26 cellular contexts compared by ENCODE assay signal in the genomic region with DNA sequence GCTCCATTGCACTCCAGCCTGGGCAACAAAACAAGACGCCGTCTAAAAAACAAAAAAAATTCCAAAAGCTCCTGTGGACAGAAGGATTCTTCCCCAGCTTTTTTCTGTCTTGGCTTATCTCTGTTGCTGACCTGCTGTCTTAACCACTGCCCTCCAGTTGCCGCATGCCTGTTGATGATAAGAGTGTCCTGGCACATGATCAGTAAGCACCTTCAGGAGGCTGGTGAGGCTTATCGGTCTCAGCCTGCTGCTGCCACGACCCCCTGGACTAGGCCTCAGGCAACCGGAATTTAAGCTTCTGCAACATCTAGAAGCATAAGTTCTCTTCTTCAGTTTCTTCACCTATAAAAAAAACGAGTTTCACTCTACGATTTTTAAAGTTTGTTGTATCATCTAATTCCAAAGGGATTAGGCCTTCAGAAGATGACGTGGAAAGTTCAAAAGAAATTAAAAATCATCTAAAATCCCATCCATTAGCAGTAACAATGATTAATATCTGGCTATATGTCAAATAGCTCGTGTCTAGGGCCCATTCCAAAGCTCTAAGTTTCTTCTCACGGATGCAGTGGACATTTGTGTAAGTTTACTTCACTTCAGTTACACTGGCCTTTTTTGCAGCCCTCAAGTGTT. TPM values are rescaled to one million over a fixed set of nuclear protein-coding genes. Genes with fewer than 3 reads are reported as not detected.
DNase-seq lines count a peak whose midpoint lies in the region; ATAC-seq, FAIRE-seq and TF ChIP-seq lines count a peak whose summit lies in the region.
"Had no signal": no experiment of that assay in that cellular context is flagged by ENCODE, and none has a peak within 500 bp of the region (broad histone marks: within the 10 kb centered on the region; RNA-seq: fewer than 3 reads in every experiment).

No MANE protein-coding gene starts in this region.

- H3K79me2 ChIP-seq in H1 (ENCODE audit: control insufficient read depth in 1 of 2, insufficient read depth in 2 of 2, low read length in 2 of 2) = no peaks in the 10 kb centered on the region
- H3K79me2 ChIP-seq in mesendoderm (ENCODE audit: control insufficient read depth, insufficient read depth, low read length) = no peaks in the 10 kb centered on the region

- no peaks in the 10 kb centered on the region for H4K20me1 ChIP-seq in H1 (replicated peaks in 1 of 2; ENCODE audit: control insufficient read depth in 1 of 2, insufficient read depth in 2 of 2, low read length in 2 of 2)

- H3K14ac ChIP-seq in H1 (ENCODE audit: insufficient read length) = no peak overlapping the region

- H4K8ac ChIP-seq in H1 (ENCODE audit: extremely low read depth, insufficient read depth, low read length) (no peak overlapping the region; the same call in 1 of the 2 replicates), mesendoderm (ENCODE audit: low read depth, low read length) (no peak overlapping the region)

- in situ Hi-C loops in brain microvascular endothelial cell (cut with HindIII; ENCODE audit: low pct_ligation_motif_present, low sequenced_read_pairs) = no loop called here

- no peak overlapping the region for H3K4ac ChIP-seq in H1 (replicated peaks; ENCODE audit: insufficient read length, low read depth, low read length)
- no peak overlapping the region for H3K4ac ChIP-seq in mesendoderm (ENCODE audit: low read depth, low read length)

- H3K27ac Mint-ChIP-seq in T-helper 17 cell = peak overlapping the region; percentile 8
- H3K27ac Mint-ChIP-seq: activated CD4-positive, alpha-beta memory T cell treated with anti-CD3 and anti-CD28 coated beads for 36 hours; CD14-positive monocyte had no signal

- POLR2A ChIA-PET in H1 (lab: Charles Lee; ENCODE audit: partially characterized antibody) = interaction anchor here (0.9 to 1.5 kb wide), 5 partner anchors 19 to 112 kb away, joined by 3 to 4 read pairs (median 3); no protein-coding TSS in a partner anchor

- no peak overlapping the region for H3K27ac ChIP-seq in H1 (ENCODE audit: low read depth, low read length)
- H3K27ac ChIP-seq in mesendoderm (ENCODE audit: low read depth, low read length) = no peak overlapping the region
- H3K27ac ChIP-seq in uterus = no peak overlapping the region
- H3K27ac ChIP-seq in brain microvascular endothelial cell = no peak overlapping the region
- H3K27ac ChIP-seq: gastrocnemius medialis, right atrium auricular region, upper lobe of right lung had no signal

- no peak overlapping the region for H2AK5ac ChIP-seq in H1 (ENCODE audit: low read depth, low read length)
- no peak overlapping the region for H2AK5ac ChIP-seq in mesendoderm (ENCODE audit: low read length)

- H2BK12ac ChIP-seq in H1 (ENCODE audit: low read depth, low read length) = peak overlapping the region; percentile 11; the same call in 1 of the 2 replicates

- TF ChIP-seq CTCF in H1 (IDR thresholded peaks at IDR 0.05; ENCODE audit: control extremely low read depth in 1 of 3, insufficient read depth in 1 of 3, low read depth in 1 of 3, low read length in 3 of 3) (no peak), uterus (IDR thresholded peaks at IDR 0.05) (no peak), brain microvascular endothelial cell (IDR thresholded peaks at IDR 0.05; ENCODE audit: low read depth, low read length, missing control alignments) (no peak)

- H3K4me3 ChIP-seq in H1 (ENCODE audit: extremely low read depth in 1 of 4, insufficient read depth in 2 of 4, low read depth in 3 of 4, low read length in 4 of 4) (no peak overlapping the region), mesendoderm (ENCODE audit: low read length) (no peak overlapping the region), uterus (no peak overlapping the region), brain microvascular endothelial cell (ENCODE audit: low read depth, low read length) (no peak overlapping the region)
- H3K4me3 ChIP-seq: gastrocnemius medialis, ovary, right atrium auricular region, upper lobe of right lung had no signal

- H3K9ac ChIP-seq in H1 (replicated peaks in 1 of 4; ENCODE audit: extremely low read depth in 1 of 4, low read depth in 3 of 4, low read length in 3 of 4) = no peak overlapping the region
- H3K9ac ChIP-seq in mesendoderm (ENCODE audit: low read length) = no peak overlapping the region

- H3K4me1 ChIP-seq in H1 (replicated peaks in 1 of 4; ENCODE audit: control insufficient read depth in 3 of 4, insufficient read depth in 4 of 4, low read length in 3 of 4) (peaks cover 0 to 4% (median 2%) of the 10 kb centered on the region in 4 experiments; a peak in 4 of 7 replicates), mesendoderm (ENCODE audit: control insufficient read depth, low read depth, low read length) (no peaks in the 10 kb centered on the region), uterus (no peaks in the 10 kb centered on the region)
- H3K4me1 ChIP-seq: gastrocnemius medialis, upper lobe of right lung had no signal

- H4K91ac ChIP-seq in H1 (replicated peaks; ENCODE audit: insufficient read length, low read length) = peak overlapping the region; percentile 68

- TF ChIP-seq POLR2A in H1 (IDR thresholded peaks at IDR 0.05; ENCODE audit: control extremely low read depth in 1 of 2, low read depth in 2 of 2, low read length in 2 of 2) (no peak), uterus (IDR thresholded peaks at IDR 0.05) (no peak)

- no peak for TF ChIP-seq EP300 in H1 (IDR thresholded peaks at IDR 0.05; ENCODE audit: borderline replicate concordance in 1 of 2, low read depth in 2 of 2, low read length in 2 of 2)

- no peaks in the 10 kb centered on the region for H3K36me3 Mint-ChIP-seq in T-helper 17 cell (ENCODE audit: low read depth)

- DNase-seq in ELF-1 (ENCODE audit: low read depth, low spot score) (peak; percentile 71), T-helper 17 cell (no peak), H1 (ENCODE audit: low read depth in 1 of 2, low spot score in 2 of 2) (no peak), mesendoderm (peak; percentile 89), uterus (no peak), brain microvascular endothelial cell (no peak)
- DNase-seq: activated CD4-positive, alpha-beta memory T cell treated with anti-CD3 and anti-CD28 coated beads for 36 hours; activated gamma-delta T cell treated with Interleukin-2 at 50 U/mL for 16 hours; activated T-cell treated with anti-CD3 and anti-CD28 coated beads for 4 hours; amygdala; central memory CD4-positive, alpha-beta T cell; gastrocnemius medialis; HCEC 1CT; MM.1S; naive B cell; NCI-H1417 treated with DMSO at 0.1 percent for 48 hours; NCI-H524; T-helper 2 cell; upper lobe of right lung had no signal

- H3K18ac ChIP-seq in H1 (ENCODE audit: extremely low read depth, low read length) = 0 out of 2 replicates have a peak overlapping the region, but pooled peaks have one; percentile 2
- peak overlapping the region; percentile 75 for H3K18ac ChIP-seq in mesendoderm (ENCODE audit: low read length)

- no peak overlapping the region for H2BK5ac ChIP-seq in H1 (ENCODE audit: low read depth, low read length)
- H2BK5ac ChIP-seq in mesendoderm (ENCODE audit: low read length) = no peak overlapping the region

- no peak overlapping the region for H3K56ac ChIP-seq in H1 (replicated peaks; ENCODE audit: insufficient read length, low read depth, low read length)
- no peak overlapping the region for H3K56ac ChIP-seq in mesendoderm (ENCODE audit: low read length)

- peak; percentile 28 for FAIRE-seq in H1 (lab: Jason Lieb, UNC)
- FAIRE-seq: G401.6, GM18507, RCC 7860 had no signal

- H3K79me1 ChIP-seq in H1 (ENCODE audit: low read depth, low read length) = no peaks in the 10 kb centered on the region
- no peaks in the 10 kb centered on the region for H3K79me1 ChIP-seq in mesendoderm (ENCODE audit: low read length)

- H2BK15ac ChIP-seq in H1 (ENCODE audit: low read length) = no peak overlapping the region
- H2BK15ac ChIP-seq in mesendoderm (replicated peaks; ENCODE audit: low read depth) = no peak overlapping the region

- no peak overlapping the region for H2AFZ ChIP-seq in H1 (ENCODE audit: low read length)

- no peaks in the 10 kb centered on the region for H3K23me2 ChIP-seq in H1 (ENCODE audit: low read depth, low read length)

- H3K4me1 Mint-ChIP-seq in T-helper 17 cell = peaks cover 4% of the 10 kb centered on the region
- H3K4me1 Mint-ChIP-seq: CD14-positive monocyte had no signal

- no peaks in the 10 kb centered on the region for H3K27me3 Mint-ChIP-seq in T-helper 17 cell
- H3K27me3 Mint-ChIP-seq: activated CD4-positive, alpha-beta memory T cell treated with anti-CD3 and anti-CD28 coated beads for 36 hours; naive B cell had no signal

- H2BK20ac ChIP-seq in H1 (ENCODE audit: low read length) = peak overlapping the region; percentile 25; the same call in 1 of the 2 replicates

- CTCF ChIA-PET in H1 (lab: Charles Lee; ENCODE audit: partially characterized antibody) = interaction anchor here (0.9 to 1.6 kb wide), 3 partner anchors 8 to 306 kb away, joined by 4 to 5 read pairs (median 4); no protein-coding TSS in a partner anchor

- intact Hi-C loops in uterus (cut with DNase I; ENCODE audit: low total_unique reads) = no loop called here

- WGBS in H1 (ENCODE audit: extremely low coverage in 1 of 2, insufficient coverage in 1 of 2, insufficient read length in 1 of 2, insufficient replicate concordance in 2 of 2, low coverage in 1 of 2, low lambda C conversion rate in 2 of 2, missing lambda C conversion rate in 1 of 2), 2 experiments = 89% methylated on average over 11 of the region's 11 CpGs; no CpG with 5 or more reads in 1 of the 2 experiments
- WGBS in mesendoderm (ENCODE audit: extremely low coverage, insufficient coverage, low lambda C conversion rate) = no CpG with 5 or more reads among the region's 11 CpGs

- H3K9me3 ChIP-seq in T-helper 17 cell (ENCODE audit: control insufficient read depth, low read length, poor library complexity, severe bottlenecking) (no peaks in the 10 kb centered on the region), H1 (ENCODE audit: insufficient read depth in 2 of 2, low read depth in 1 of 2, low read length in 1 of 2) (no peaks in the 10 kb centered on the region), uterus (no peaks in the 10 kb centered on the region)
- H3K9me3 ChIP-seq: gastrocnemius medialis, ovary, right atrium auricular region, upper lobe of right lung had no signal

- ATAC-seq in T-helper 17 cell (no peak), GM19395 (IDR thresholded peaks at IDR 0.05; ENCODE audit: unreplicated experiment) (no peak)
- ATAC-seq: gastrocnemius medialis, upper lobe of right lung had no signal

- H3K4me3 Mint-ChIP-seq in T-helper 17 cell = no peak overlapping the region
- H3K4me3 Mint-ChIP-seq: activated CD4-positive, alpha-beta memory T cell treated with anti-CD3 and anti-CD28 coated beads for 36 hours; CD14-positive monocyte; naive B cell had no signal

- H3K4me2 ChIP-seq in H1 (ENCODE audit: insufficient read depth in 1 of 2, low read depth in 2 of 2, low read length in 2 of 2) = no peak overlapping the region
- no peak overlapping the region for H3K4me2 ChIP-seq in mesendoderm (ENCODE audit: low read length)

- H3K27me3 ChIP-seq in H1 (replicated peaks in 1 of 4; ENCODE audit: control insufficient read depth in 3 of 4, extremely low read depth in 1 of 4, insufficient read depth in 3 of 4, low read length in 3 of 4) (no peaks in the 10 kb centered on the region), mesendoderm (ENCODE audit: insufficient read depth, low read length, poor library complexity) (no peaks in the 10 kb centered on the region), uterus (no peaks in the 10 kb centered on the region), brain microvascular endothelial cell (replicated peaks) (no peaks in the 10 kb centered on the region)
- H3K27me3 ChIP-seq: gastrocnemius medialis, ovary, right atrium auricular region, upper lobe of right lung had no signal

- H3K23ac ChIP-seq in H1 (ENCODE audit: insufficient read length) (no peak overlapping the region), mesendoderm (ENCODE audit: low read length) (no peak overlapping the region)

- TF ChIP-seq RAD21 in H1 (IDR thresholded peaks at IDR 0.05 in 1 of 2, conservative IDR thresholded peaks at IDR 0.05 in 1 of 2; ENCODE audit: low read depth in 2 of 2, low read length in 2 of 2) = no peak

- H2BK120ac ChIP-seq in H1 (replicated peaks; ENCODE audit: low read depth, low read length) (no peak overlapping the region), mesendoderm (ENCODE audit: low read depth, low read length) (no peak overlapping the region)

- H4K5ac ChIP-seq in H1 (ENCODE audit: insufficient read length, low read depth, low read length) (peak overlapping the region; percentile 72), mesendoderm (ENCODE audit: low read length) (no peak overlapping the region)

- H3K36me3 ChIP-seq in H1 (ENCODE audit: control insufficient read depth in 2 of 4, insufficient read depth in 4 of 4, low read length in 3 of 4) (peaks cover 0 to 7% (median 1%) of the 10 kb centered on the region in 4 experiments; a peak in 2 of 8 replicates), mesendoderm (ENCODE audit: control insufficient read depth, insufficient read depth, low read length) (peaks cover 1% of the 10 kb centered on the region), uterus (no peaks in the 10 kb centered on the region), brain microvascular endothelial cell (replicated peaks) (no peaks in the 10 kb centered on the region)
- H3K36me3 ChIP-seq: gastrocnemius medialis, ovary, upper lobe of right lung had no signal

RNA-seq across cellular contexts. Expression of a gene that starts 46.4 kb away (rescaled TPM):
- total RNA-seq in T-helper 17 cell (100 to 1,000 TPM; 128 to 164 TPM), uterus (100 to 1,000 TPM in 1 of 4 donors, 10 to 100 TPM in 3; 39.1 to 145 (median 75.6) TPM)
- 116 and 128 TPM in 2 replicates for total RNA-seq in H1 (2021; fragmentation: NEBNext Ultra II Directional; extraction: Animal tissue kit (Norgen Biotek cat#: 25700))
- polyA plus RNA-seq in H1 (2011; rRNA removed) = 49.4 and 64.3 TPM in 2 replicates
- polyA plus RNA-seq in H1 (2011; cell fraction: cytosol; rRNA removed) = 76.6 TPM
- polyA plus RNA-seq in H1 (2011; cell fraction: nucleus; rRNA removed) = 46.7 TPM
- polyA plus RNA-seq in H1 (2012, experiment 1 of 2) = 28.8 to 56.1 TPM (median 37.4 TPM) in 4 replicates
- polyA plus RNA-seq in H1 (2012, experiment 2 of 2) = 6.4 TPM
- polyA plus RNA-seq in H1 (2013, experiment 1 of 2) = 113 TPM
- 99.4 TPM for polyA plus RNA-seq in H1 (2013, experiment 2 of 2)
- polyA minus RNA-seq in H1 (2011; rRNA and poly(A)+ RNA removed) = 141 and 220 TPM in 2 replicates
- polyA minus RNA-seq in H1 (2011; cell fraction: cytosol; rRNA and poly(A)+ RNA removed) = 61.0 TPM
- polyA minus RNA-seq in H1 (2011; cell fraction: nucleus; rRNA and poly(A)+ RNA removed) = 332 TPM
- 90.8 TPM for polyA plus RNA-seq in mesendoderm (2013, experiment 1 of 2)
- 95.0 TPM for polyA plus RNA-seq in mesendoderm (2013, experiment 2 of 2)

Comparison
In these comparisons a context has a peak if more than half of its experiments do, and no peak if none do; other contexts are left out.
1. DNase-seq: peak in ELF-1 (single experiment) and mesendoderm (single experiment); none in T-helper 17 cell (0 of 3), H1 (0 of 2), uterus (0 of 2) and brain microvascular endothelial cell (single experiment).